23 cellular contexts compared by ENCODE assay signal in genomic region chr10:128158024-128158795, GRCh38.
"Had no signal": no experiment of that assay in that cellular context is flagged by ENCODE, and none has a peak within 500 bp of the region (broad histone marks: within the 10 kb centered on the region; RNA-seq: fewer than 3 reads in every experiment).

No MANE protein-coding gene starts in this region.

- H3K4me3 ChIP-seq: breast epithelium, coronary artery, PC-9 had no signal

- H3K4me1 ChIP-seq: breast epithelium had no signal

- ATAC-seq: activated CD8-positive, alpha-beta memory T cell treated with anti-CD3 and anti-CD28 coated beads, Interleukin-2, amount 10 ng/mL, durations not matched to agents 7 days and 5 days; T-helper 17 cell had no signal

- H3K4me2 ChIP-seq: PC-9 had no signal

- H2AFZ ChIP-seq: PC-9 had no signal

- H3K9me3 ChIP-seq: breast epithelium had no signal

- H3K27ac ChIP-seq: breast epithelium, coronary artery, PC-9 had no signal

- H3K36me3 ChIP-seq: breast epithelium had no signal

- DNase-seq: activated B cell treated with CpG ODN at 0.5 μM for 24 hours; activated CD4-positive, alpha-beta T cell treated with anti-CD3 and anti-CD28 coated beads for 1 hour; activated CD4-positive, alpha-beta T cell treated with anti-CD3 and anti-CD28 coated beads, Interleukin-2, amount 10 ng/mL, durations not matched to agents 24 days and 14 days; activated CD4-positive, alpha-beta T cell treated with anti-CD3 and anti-CD28 coated beads, Interleukin-2, amount 50 U/mL, for 48 hours; activated CD8-positive, alpha-beta memory T cell treated with anti-CD3 and anti-CD28 coated beads, Interleukin-2, amount 10 ng/mL, durations not matched to agents 7 days and 5 days; activated effector memory CD4-positive, alpha-beta T cell treated with Interleukin-2 at 50 U/mL for 16 hours; activated naive CD4-positive, alpha-beta T cell; activated T-cell treated with anti-CD3 and anti-CD28 coated beads, Interleukin-2, amount 50 U/mL, for 24 hours; aorta; central memory CD4-positive, alpha-beta T cell; NCI-H1092; NCI-H1417; NCI-H1930; NCI-H345; NCI-H510A; NCI-H526 treated with DMSO at 0.1 percent for 48 hours; NCI-H82; PC-9; SHP77 treated with DMSO at 0.1 percent for 48 hours; T-helper 17 cell; T-helper 9 cell had no signal
